8 cellular contexts compared by ENCODE assay signal in genomic region chrX:75155830-75156525, GRCh38. TPM values are rescaled to one million over a fixed set of nuclear protein-coding genes. Genes with fewer than 3 reads are reported as not detected.
A peak's percentile ranks its signal among the peaks of the same experiment; 100 is the strongest.
DNase-seq lines count a peak whose midpoint lies in the region; ATAC-seq, FAIRE-seq and TF ChIP-seq lines count a peak whose summit lies in the region.

TSS of gene ABCB7 (minus strand) at chrX:75156283. CDS start at chrX:75156272, 11 bp downstream.

- H3K4ac ChIP-seq in neuronal stem cell (ENCODE audit: low read length) = no peak within 1 kb of the TSS

- no peak within 1 kb of the TSS for H2AK5ac ChIP-seq in neuronal stem cell (ENCODE audit: low read depth, low read length)

- H3K27ac ChIP-seq in gastroesophageal sphincter (peak within 1 kb of the TSS; percentile 65 to 82 (median 80)), neuronal stem cell (replicated peaks; ENCODE audit: low read length) (peak within 1 kb of the TSS; percentile 79), subcutaneous abdominal adipose tissue (ENCODE audit: low read depth, low read length) (peak within 1 kb of the TSS; percentile 54)

- no peak for TF ChIP-seq EP300 in gastroesophageal sphincter (IDR thresholded peaks at IDR 0.05)

- H3K4me1 ChIP-seq in gastroesophageal sphincter (peaks cover 0 to 30% (median 0%) of the 10 kb centered on the region in 3 donors), neuronal stem cell (ENCODE audit: control insufficient read depth in 2 of 2, insufficient read depth in 1 of 2, low read depth in 1 of 2, low read length in 2 of 2) (no peaks in the 10 kb centered on the region), subcutaneous abdominal adipose tissue (ENCODE audit: control insufficient read depth in 5 of 5, insufficient read depth in 5 of 5, low read length in 5 of 5) (peaks cover 0 to 15% (median 8%) of the 10 kb centered on the region in 5 donors)

- peak within 1 kb of the TSS; percentile 37 for H3K4me2 ChIP-seq in neuronal stem cell (ENCODE audit: insufficient read depth, low read length, poor library complexity, severe bottlenecking)

- peak within 1 kb of the TSS; percentile 90 for H2AFZ ChIP-seq in neuronal stem cell (ENCODE audit: low read length)

- no peaks in the 10 kb centered on the region for H3K79me1 ChIP-seq in neuronal stem cell (ENCODE audit: low read depth, low read length)

- H3K23ac ChIP-seq in neuronal stem cell (ENCODE audit: low read depth, low read length, poor library complexity) = no peak within 1 kb of the TSS

- FAIRE-seq in H54 (lab: Jason Lieb, UNC) = peak; percentile 65

- H3K36me3 ChIP-seq in MG63 (no peaks in the 10 kb centered on the region), gastroesophageal sphincter (no peaks in the 10 kb centered on the region), neuronal stem cell (replicated peaks in 1 of 2; ENCODE audit: control insufficient read depth in 2 of 2, insufficient read depth in 2 of 2, low read length in 2 of 2) (peaks cover 0 to 2% of the 10 kb centered on the region in 2 donors), subcutaneous abdominal adipose tissue (ENCODE audit: control insufficient read depth in 5 of 5, insufficient read depth in 5 of 5, low read length in 5 of 5) (no peaks in the 10 kb centered on the region)

- TF ChIP-seq CTCF in gastroesophageal sphincter (IDR thresholded peaks at IDR 0.05) = peak in 1 of 4 experiments; percentile 29

- TF ChIP-seq POLR2A in H54 (IDR thresholded peaks at IDR 0.05; ENCODE audit: low read depth, low read length) (peak; percentile 34; the same call in 1 of the 2 replicates), gastroesophageal sphincter (IDR thresholded peaks at IDR 0.05) (no peak)

- H2BK5ac ChIP-seq in neuronal stem cell (ENCODE audit: low read length) = no peak within 1 kb of the TSS

- no peaks in the 10 kb centered on the region for H3K9me3 ChIP-seq in MG63
- no peaks in the 10 kb centered on the region for H3K9me3 ChIP-seq in gastroesophageal sphincter
- H3K9me3 ChIP-seq in neuronal stem cell (replicated peaks in 1 of 2; ENCODE audit: control insufficient read depth in 2 of 2, insufficient read depth in 1 of 2, low read depth in 1 of 2, low read length in 2 of 2) = no peaks in the 10 kb centered on the region
- H3K9me3 ChIP-seq in subcutaneous abdominal adipose tissue (ENCODE audit: control insufficient read depth in 5 of 5, low read length in 5 of 5) = no peaks in the 10 kb centered on the region

- no peak within 1 kb of the TSS for H3K14ac ChIP-seq in neuronal stem cell (ENCODE audit: low read length)

- peak within 1 kb of the TSS; percentile 21 for H3K9ac ChIP-seq in neuronal stem cell (ENCODE audit: low read depth, low read length, poor library complexity)
- H3K9ac ChIP-seq in subcutaneous abdominal adipose tissue (ENCODE audit: low read length in 5 of 5) = peak within 1 kb of the TSS; percentile 71 to 84 (median 78)

- H2BK120ac ChIP-seq in neuronal stem cell (ENCODE audit: low read depth, low read length) = no peak within 1 kb of the TSS

- DNase-seq in ELR (ENCODE audit: low read depth) (peak; percentile 74), H54 (ENCODE audit: insufficient read length, low spot score) (peak; percentile 26), MG63 (peak; percentile 59), SHP77 treated with DMSO at 0.1 percent for 48 hours (lab: John Stamatoyannopoulos, UW) (peak; percentile 32), neuronal stem cell (ENCODE audit: low spot score) (peak; percentile 35)
- DNase-seq in activated naive CD4-positive, alpha-beta T cell treated with Interleukin-2 at 50 U/mL for 16 hours = peak; percentile 60

- H3K18ac ChIP-seq in neuronal stem cell (ENCODE audit: low read length) = peak within 1 kb of the TSS; percentile 48

- H4K91ac ChIP-seq in neuronal stem cell (ENCODE audit: low read depth, low read length, poor library complexity) = no peak within 1 kb of the TSS

- no peak within 1 kb of the TSS for H4K8ac ChIP-seq in neuronal stem cell (ENCODE audit: low read depth, low read length)

- 2 to 33% methylated on average over 10 to 18 of the region's 35 CpGs for WGBS in gastroesophageal sphincter (ENCODE audit: low coverage in 1 of 2), 2 donors
- no CpG with 5 or more reads among the region's 35 CpGs for WGBS in neuronal stem cell (ENCODE audit: extremely low coverage in 2 of 2, insufficient read length in 2 of 2, insufficient replicate concordance in 1 of 2), 2 donors

- no peak within 1 kb of the TSS for H2BK12ac ChIP-seq in neuronal stem cell (ENCODE audit: low read length)

- H3K27me3 ChIP-seq in MG63 (no peaks in the 10 kb centered on the region), gastroesophageal sphincter (no peaks in the 10 kb centered on the region), neuronal stem cell (ENCODE audit: control insufficient read depth in 3 of 3, insufficient read depth in 3 of 3, low read depth in 1 of 3, low read length in 3 of 3) (no peaks in the 10 kb centered on the region), subcutaneous abdominal adipose tissue (ENCODE audit: control insufficient read depth in 5 of 5, insufficient read depth in 4 of 5, low read length in 5 of 5) (no peaks in the 10 kb centered on the region)

- H3K4me3 ChIP-seq in MG63 (peak within 1 kb of the TSS; percentile 70), gastroesophageal sphincter (peak within 1 kb of the TSS; percentile 63 to 78), neuronal stem cell (ENCODE audit: low read length in 2 of 2) (peak within 1 kb of the TSS; percentile 73 to 94), subcutaneous abdominal adipose tissue (ENCODE audit: low read depth in 1 of 5, low read length in 5 of 5) (peak within 1 kb of the TSS; percentile 72 to 83 (median 78))

- peak; percentile 82 for ATAC-seq in gastroesophageal sphincter

- no peak within 1 kb of the TSS for H2BK15ac ChIP-seq in neuronal stem cell (ENCODE audit: low read length)

RNA-seq across cellular contexts. Expression of gene ABCB7, which starts in this region (rescaled TPM):
- 5.6 and 9.5 TPM in 2 replicates for total RNA-seq in MG63 (2014; rRNA removed; shearing (Covaris generic); ENCODE audit: low replicate concordance)
- 10 to 100 TPM; 44.7 to 83.7 (median 69.6) TPM for total RNA-seq in gastroesophageal sphincter
- 29.8 TPM for polyA plus RNA-seq in neuronal stem cell (2013, experiment 1 of 2)
- polyA plus RNA-seq in neuronal stem cell (2013, experiment 2 of 2) = 34.1 TPM

Comparison
In these comparisons a context has a peak if more than half of its experiments do, and no peak if none do; other contexts are left out.
1. Peak in every context shown above with its lines: DNase-seq, ATAC-seq, H3K4me3 ChIP-seq and H3K27ac ChIP-seq.